ENCODE assay signal across 20 cellular contexts in genomic region chr11:102615077-102615893, GRCh38. TPM values are rescaled to one million over a fixed set of nuclear protein-coding genes. Genes with fewer than 3 reads are reported as not detected.
DNase-seq lines count a peak whose midpoint lies in the region; ATAC-seq, FAIRE-seq and TF ChIP-seq lines count a peak whose summit lies in the region.
"Had no signal": no experiment of that assay in that cellular context is flagged by ENCODE, and none has a peak within 500 bp of the region (broad histone marks: within the 10 kb centered on the region; RNA-seq: fewer than 3 reads in every experiment).

No MANE protein-coding gene starts in this region.

- no peaks in the 10 kb centered on the region for H3K9me3 Mint-ChIP-seq in CD4-positive, alpha-beta memory T cell

- no peaks in the 10 kb centered on the region for H3K36me3 Mint-ChIP-seq in CD4-positive, alpha-beta memory T cell

- TF ChIP-seq CTCF in omental fat pad (IDR thresholded peaks at IDR 0.05): no peak

- no peaks in the 10 kb centered on the region for H3K27me3 ChIP-seq in CD4-positive, alpha-beta memory T cell (ENCODE audit: insufficient read depth, low read length)
- H3K27me3 ChIP-seq: body of pancreas, transverse colon had no signal

- DNase-seq in RCC 7860 (ENCODE audit: low spot score) (no peak), left lobe of liver (ENCODE audit: low spot score) (no peak), 8988T (no peak), omental fat pad (ENCODE audit: low spot score) (no peak)
- DNase-seq in CD4-positive, alpha-beta memory T cell: no peak
- DNase-seq in activated CD4-positive, alpha-beta T cell treated with anti-CD3 and anti-CD28 coated beads, Interleukin-2, amount 50 U/mL, for 4 hours: no peak
- DNase-seq: activated naive CD4-positive, alpha-beta T cell treated with Interleukin-2 at 50 U/mL for 16 hours; body of pancreas; kidney glomerular epithelial cell; MM.1S; NCI-H2029 treated with DMSO at 0.1 percent for 48 hours; NCI-H774; T-helper 2 cell; transverse colon had no signal

- CTCF ChIA-PET in CD4-positive, alpha-beta memory T cell (lab: Charles Lee; ENCODE audit: partially characterized antibody): interaction anchor here (0.9 to 3.8 kb wide), 5 partner anchors 13 to 327 kb away, joined by 3 to 28 read pairs (median 3); no protein-coding TSS in a partner anchor

- intact Hi-C loops in CD4-positive, alpha-beta memory T cell (cut with micrococcal nuclease): no loop called here

- H3K27ac Mint-ChIP-seq in CD4-positive, alpha-beta memory T cell: no peak overlapping the region

- H3K27me3 Mint-ChIP-seq in CD4-positive, alpha-beta memory T cell: peaks cover 2 to 3% of the 10 kb centered on the region in 2 donors

- peaks cover 0 to 3% (median under 1%) of the 10 kb centered on the region in 4 donors for H3K4me1 Mint-ChIP-seq in CD4-positive, alpha-beta memory T cell

- H3K4me3 ChIP-seq in CD4-positive, alpha-beta memory T cell (ENCODE audit: low read length in 2 of 2): no peak overlapping the region
- H3K4me3 ChIP-seq: body of pancreas, transverse colon had no signal

- no peak overlapping the region for H3K27ac ChIP-seq in CD4-positive, alpha-beta memory T cell (ENCODE audit: low read depth, low read length)
- H3K27ac ChIP-seq: body of pancreas, RWPE1, transverse colon had no signal

- H3K36me3 ChIP-seq in CD4-positive, alpha-beta memory T cell (ENCODE audit: insufficient read depth, low read length): no peaks in the 10 kb centered on the region
- H3K36me3 ChIP-seq: transverse colon had no signal

- no peaks in the 10 kb centered on the region for H3K4me1 ChIP-seq in CD4-positive, alpha-beta memory T cell (ENCODE audit: insufficient read depth, low read length)
- H3K4me1 ChIP-seq: body of pancreas had no signal

- H3K9me3 ChIP-seq in CD4-positive, alpha-beta memory T cell (ENCODE audit: control insufficient read depth in 1 of 2, low read length in 2 of 2): no peaks in the 10 kb centered on the region
- H3K9me3 ChIP-seq: body of pancreas, transverse colon had no signal

- FAIRE-seq in A204.1 (lab: Jason Lieb, UNC) (peak; percentile 100), G401.6 (lab: Jason Lieb, UNC) (peak; percentile 100), RCC 7860 (lab: Jason Lieb, UNC) (peak; percentile 98)
- FAIRE-seq: D721Med had no signal

- ATAC-seq in left lobe of liver: peak; percentile 73
- no peak for ATAC-seq in omental fat pad (ENCODE audit: low FRiP score)
- ATAC-seq: body of pancreas had no signal

- H3K4me3 Mint-ChIP-seq in CD4-positive, alpha-beta memory T cell: no peak overlapping the region

- POLR2A ChIA-PET in CD4-positive, alpha-beta memory T cell (lab: Charles Lee; ENCODE audit: partially characterized antibody): no interaction called here

RNA-seq across cellular contexts. Expression of gene MMP20, which starts 9.8 kb away (rescaled TPM):
- not detected for total RNA-seq in left lobe of liver
- not detected for total RNA-seq in omental fat pad
- not detected for total RNA-seq in CD4-positive, alpha-beta memory T cell
- polyA plus RNA-seq in CD4-positive, alpha-beta memory T cell: not detected
- total RNA-seq: body of pancreas, osteoblast, transverse colon had no signal
- polyA plus RNA-seq: esophagus had no signal
